9 cellular contexts compared by ENCODE assay signal in the genomic region with DNA sequence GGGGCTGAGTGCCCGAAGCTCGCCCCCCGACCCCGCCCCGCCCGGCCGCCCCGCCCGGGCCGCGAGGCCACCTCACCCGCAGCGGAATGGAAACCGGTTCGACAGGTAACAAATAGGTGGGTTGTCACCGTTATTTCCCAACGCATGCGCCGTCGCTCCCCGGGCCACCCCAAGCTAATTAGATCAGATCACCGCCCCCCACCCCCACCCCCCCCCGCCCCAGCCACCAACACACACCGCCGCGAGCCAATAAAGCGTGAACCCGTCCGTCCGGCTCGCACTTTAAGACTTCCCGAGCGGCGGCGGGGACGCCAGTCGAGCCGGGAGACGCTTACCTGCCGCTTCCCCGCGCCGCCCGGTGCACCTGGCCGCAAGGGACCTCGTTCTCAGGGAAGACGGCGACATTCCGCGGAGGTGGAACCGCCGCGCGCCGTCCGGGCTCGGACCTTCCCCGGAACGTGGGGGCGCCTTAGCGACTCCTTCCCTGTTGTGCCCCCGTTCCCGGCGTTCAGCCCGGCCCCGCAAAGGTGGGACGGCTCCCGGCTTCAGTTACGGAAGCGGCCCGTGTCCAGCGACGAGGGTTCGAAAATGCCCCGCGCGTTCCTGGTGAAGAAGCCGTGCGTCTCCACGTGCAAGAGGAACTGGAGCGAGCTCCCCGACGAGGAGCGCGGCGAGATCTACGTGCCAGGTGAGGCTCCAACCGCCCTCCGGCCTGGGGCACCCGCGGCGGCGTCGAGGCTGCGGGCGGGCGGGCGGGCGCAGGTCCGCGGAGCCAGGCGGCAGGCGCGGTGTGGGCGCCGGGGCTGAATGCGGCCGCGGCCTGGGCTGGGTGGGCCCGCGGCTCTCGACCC. TPM values are rescaled to one million over a fixed set of nuclear protein-coding genes. Genes with fewer than 3 reads are reported as not detected.
DNase-seq lines count a peak whose midpoint lies in the region; ATAC-seq and TF ChIP-seq lines count a peak whose summit lies in the region.
"Had no signal": no experiment of that assay in that cellular context is flagged by ENCODE, and none has a peak within 500 bp of the region (broad histone marks: within the 10 kb centered on the region; RNA-seq: fewer than 3 reads in every experiment).

A gene (plus strand): TSS at position 278 of the 851 bp plus-strand sequence. CDS start 311 bp downstream, at position 589.

- 0 out of 2 replicates have a peak, but pooled peaks cover 3% of the 10 kb centered on the region for H3F3A ChIP-seq in GM23248 (ENCODE audit: insufficient read depth)

- 2% methylated on average over 63 to 74 of the region's 112 CpGs for WGBS in GM23248 (ENCODE audit: low coverage in 1 of 2, low lambda C conversion rate in 2 of 2, missing lambda C conversion rate in 2 of 2), 2 experiments

- H3K27ac ChIP-seq in GM23248 = no peak within 1 kb of the TSS
- H3K27ac ChIP-seq in rectal smooth muscle tissue (ENCODE audit: low read depth, low read length) = no peak within 1 kb of the TSS

- H2AFZ ChIP-seq in GM23248 = no peak within 1 kb of the TSS

- H3K9ac ChIP-seq in GM23248 (no peak within 1 kb of the TSS), rectal smooth muscle tissue (ENCODE audit: low read length) (peak within 1 kb of the TSS; percentile 21)

- no peaks in the 10 kb centered on the region for H3K79me2 ChIP-seq in GM23248 (ENCODE audit: insufficient read depth)

- no peaks in the 10 kb centered on the region for H3K9me3 ChIP-seq in GM23248 (ENCODE audit: low read depth)

- TF ChIP-seq CTCF in epithelial cell of esophagus (IDR thresholded peaks at IDR 0.05; ENCODE audit: insufficient read depth, low read depth, low read length, missing control alignments) = no peak

- H3K27me3 ChIP-seq in GM23248 (replicated peaks; ENCODE audit: insufficient read depth) = peaks cover 31% of the 10 kb centered on the region
- peaks cover 16% of the 10 kb centered on the region for H3K27me3 ChIP-seq in rectal smooth muscle tissue (ENCODE audit: control insufficient read depth, insufficient read depth, low read length)

- H4K20me1 ChIP-seq in GM23248 (ENCODE audit: insufficient read depth) = no peaks in the 10 kb centered on the region

- H3K4me1 ChIP-seq in GM23248 (ENCODE audit: insufficient read depth) (no peaks in the 10 kb centered on the region), rectal smooth muscle tissue (ENCODE audit: control insufficient read depth, insufficient read depth, low read length) (no peaks in the 10 kb centered on the region)

- in situ Hi-C loops in GM23248 (cut with MboI) = no loop called here

- H3K4me2 ChIP-seq in GM23248 (ENCODE audit: unreplicated experiment) = peak within 1 kb of the TSS; percentile 32

- no peak for DNase-seq in GM23248
- DNase-seq in NCI-H526 treated with DMSO at 0.1 percent for 48 hours (lab: John Stamatoyannopoulos, UW) = peak; percentile 94
- peak; percentile 86 for DNase-seq in epithelial cell of esophagus (ENCODE audit: low read depth)
- no peak for DNase-seq in AG20443 (ENCODE audit: low spot score)
- no peak for DNase-seq in amygdala (lab: John Stamatoyannopoulos, UW)
- no peak for DNase-seq in NCI-H2081 treated with DMSO at 0.1 percent for 48 hours (lab: John Stamatoyannopoulos, UW)

- H3K36me3 ChIP-seq in GM23248 (ENCODE audit: low read depth) = no peaks in the 10 kb centered on the region
- H3K36me3 ChIP-seq in rectal smooth muscle tissue (ENCODE audit: control insufficient read depth, insufficient read depth, low read length) = no peaks in the 10 kb centered on the region

- H3K4me3 ChIP-seq in GM23248 = peak within 1 kb of the TSS; percentile 29; the same call in 1 of the 2 replicates
- peak within 1 kb of the TSS; percentile 57 for H3K4me3 ChIP-seq in epithelial cell of esophagus (ENCODE audit: low read length)
- peak within 1 kb of the TSS; percentile 73 for H3K4me3 ChIP-seq in rectal smooth muscle tissue (ENCODE audit: low read length)

- no peaks in the 10 kb centered on the region for H3K9me2 ChIP-seq in GM23248 (ENCODE audit: insufficient read depth)

- no peak for ATAC-seq in GM21423 (IDR thresholded peaks at IDR 0.05; ENCODE audit: unreplicated experiment)

RNA-seq across cellular contexts. Expression of the gene that starts here (rescaled TPM):
- total RNA-seq in GM23248 (2014; rRNA removed; shearing (Covaris generic)) = not detected in 2 replicates
- not detected in 2 replicates for polyA plus RNA-seq in GM23248 (2016; fragmentation: Nextera tagmentation; extraction: Ambion mirVana)
- total RNA-seq: fibroblast of villous mesenchyme had no signal

Comparison
In these comparisons a context has a peak if more than half of its experiments do, and no peak if none do; other contexts are left out.
1. DNase-seq: peak in NCI-H526 treated with DMSO at 0.1 percent for 48 hours (single experiment) and epithelial cell of esophagus (single experiment); none in GM23248 (single experiment), AG20443 (single experiment), amygdala (0 of 56) and NCI-H2081 treated with DMSO at 0.1 percent for 48 hours (single experiment).
2. Peak in every context shown above with its lines, with median percentiles within 50 percentile points of each other: H3K4me3 ChIP-seq.